ENCODE assay signal across 8 cellular contexts in the genomic region with DNA sequence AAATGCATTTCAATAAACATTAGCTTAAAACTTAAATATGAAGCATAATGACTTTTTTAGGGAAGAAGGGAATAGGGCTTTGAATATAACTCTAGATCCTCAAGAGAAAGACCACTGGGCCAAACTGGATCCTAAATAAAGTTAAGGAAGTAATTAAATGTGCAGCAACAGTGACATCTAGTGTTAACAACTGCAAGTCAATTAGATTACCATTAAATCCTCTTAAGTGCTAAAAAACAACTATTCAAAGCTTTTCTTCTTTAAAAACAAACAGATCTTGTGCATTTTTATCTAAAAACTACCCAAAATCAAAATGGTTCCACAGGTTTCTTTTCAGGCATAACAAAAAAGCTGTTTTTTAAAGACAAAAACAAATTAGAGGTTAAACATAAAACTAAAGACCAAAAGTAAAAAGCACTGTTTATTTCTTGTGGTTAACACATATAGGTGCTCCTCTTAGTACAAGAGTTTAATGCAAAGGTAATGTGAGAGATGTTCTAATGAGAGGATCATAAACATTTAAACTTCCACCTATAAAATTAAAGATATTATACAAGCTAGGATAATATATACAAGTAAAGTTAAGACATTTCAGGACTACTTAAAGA.
A peak's percentile ranks its signal among the peaks of the same experiment; 100 is the strongest.
DNase-seq lines count a peak whose midpoint lies in the region; ATAC-seq, FAIRE-seq and TF ChIP-seq lines count a peak whose summit lies in the region.

No MANE protein-coding gene starts in this region.

- H3K4me3 ChIP-seq in HFF-Myc (replicated peaks; ENCODE audit: low read depth, low read length) (no peak overlapping the region), GM12878 (no peak overlapping the region), subcutaneous abdominal adipose tissue (ENCODE audit: low read depth in 1 of 5, low read length in 5 of 5) (no peak overlapping the region)

- H3K4me3 Mint-ChIP-seq in immature natural killer cell: peak overlapping the region in 2 of 5 donors; percentile 9 to 11

- no peaks in the 10 kb centered on the region for H3K79me2 ChIP-seq in GM12878 (ENCODE audit: control insufficient read depth, insufficient read depth, low read length)

- H3K27ac ChIP-seq in GM12878 (ENCODE audit: control insufficient read depth, insufficient read depth) (no peak overlapping the region), subcutaneous abdominal adipose tissue (ENCODE audit: low read depth, low read length) (peak overlapping the region; percentile 38)

- RAD21 ChIA-PET in GM12878 (lab: Charles Lee; ENCODE audit: unreplicated experiment): interaction anchor here (0.6 to 4.3 kb wide), 80 partner anchors 7 to 732 kb away, joined by 3 to 114 read pairs (median 5); partner anchors contain the start of genes THADA and ZFP36L2

- no peak for TF ChIP-seq EP300 in GM12878 (IDR thresholded peaks at IDR 0.05; ENCODE audit: borderline replicate concordance in 1 of 2, control insufficient read depth in 1 of 2, low read depth in 2 of 2, low read length in 2 of 2)

- TF ChIP-seq CTCF in HFF-Myc (IDR thresholded peaks at IDR 0.05; ENCODE audit: low read depth, low read length, missing control alignments) (peak; percentile 27), GM12878 (IDR thresholded peaks at IDR 0.05 in 2 of 3, conservative IDR thresholded peaks at IDR 0.05 in 1 of 3; ENCODE audit: control insufficient read depth in 2 of 3, extremely low read depth in 1 of 3, insufficient read depth in 1 of 3, low read depth in 3 of 3, low read length in 3 of 3) (peak in 2 of 3 experiments; percentile 59 to 73; a peak in 5 of 6 replicates)

- H3K36me3 Mint-ChIP-seq in immature natural killer cell: peaks cover 4 to 15% (median 8%) of the 10 kb centered on the region in 3 donors

- BruUV-seq in GM12878 (replicated peaks; lab: Mats Ljungman, UMichigan): no TSS peak

- H3K9ac ChIP-seq in GM12878 (ENCODE audit: control insufficient read depth, insufficient read depth, low read length) (no peak overlapping the region), subcutaneous abdominal adipose tissue (ENCODE audit: low read length in 5 of 5) (peak overlapping the region in 1 of 5 donors; percentile 32)

- intact Hi-C loops in GM12878 (cut with micrococcal nuclease; ENCODE audit: unreplicated experiment): loop anchor here (1.0 to 10.0 kb wide), 7 partner anchors 82 to 656 kb away; no protein-coding TSS in a partner anchor

- no peaks in the 10 kb centered on the region for H3K9me3 ChIP-seq in GM12878 (replicated peaks; ENCODE audit: control insufficient read depth, insufficient read depth, low read length)
- H3K9me3 ChIP-seq in subcutaneous abdominal adipose tissue (ENCODE audit: control insufficient read depth in 5 of 5, low read length in 5 of 5): no peaks in the 10 kb centered on the region

- peaks cover 22% of the 10 kb centered on the region for H3K4me1 ChIP-seq in GM12878 (ENCODE audit: control insufficient read depth, insufficient read depth, low read length)
- peaks cover 0 to 42% (median 26%) of the 10 kb centered on the region in 5 donors for H3K4me1 ChIP-seq in subcutaneous abdominal adipose tissue (ENCODE audit: control insufficient read depth in 5 of 5, insufficient read depth in 5 of 5, low read length in 5 of 5)

- ATAC-seq in GM12878 (peak; percentile 34), GM21723 (IDR thresholded peaks at IDR 0.05; ENCODE audit: unreplicated experiment) (no peak)

- DNase-seq in Ammon's horn (ENCODE audit: low spot score) (peak; percentile 81), HFF-Myc (ENCODE audit: extremely low read depth, low read depth) (peak; percentile 78), NCI-H526 treated with DMSO at 0.1 percent for 48 hours (lab: John Stamatoyannopoulos, UW) (peak; percentile 39), GM12878 (ENCODE audit: low read depth, low spot score) (no peak), immature natural killer cell (peak; percentile 48 to 60 (median 57))
- DNase-seq in stimulated activated naive CD4-positive, alpha-beta T cell treated with Interleukin-2 at 50 U/mL for 16 hours (lab: John Stamatoyannopoulos, UW): no peak

- FAIRE-seq in GM12878 (lab: Jason Lieb, UNC): no peak

- peak overlapping the region in 3 of 6 donors; percentile 8 to 57 (median 33) for H3K27ac Mint-ChIP-seq in immature natural killer cell

- SMC1A ChIA-PET in GM12878 (lab: Charles Lee; ENCODE audit: uncharacterized antibody, unreplicated experiment): interaction anchor here (0.6 to 4.2 kb wide), 91 partner anchors 10 to 688 kb away, joined by 3 to 118 read pairs (median 4); partner anchors contain the start of genes THADA and ZFP36L2

- TF ChIP-seq POLR2A in GM12878 (IDR thresholded peaks at IDR 0.05; ENCODE audit: low read depth, low read length): no peak

- no peaks in the 10 kb centered on the region for H4K20me1 ChIP-seq in GM12878 (ENCODE audit: control insufficient read depth, insufficient read depth)

- H3K4me1 Mint-ChIP-seq in immature natural killer cell: peaks cover 12 to 24% of the 10 kb centered on the region in 2 donors

- peaks cover 0 to 2% of the 10 kb centered on the region in 2 experiments; a peak in 1 of 4 replicates for H3K36me3 ChIP-seq in GM12878 (ENCODE audit: control insufficient read depth in 2 of 2, insufficient read depth in 2 of 2, low read length in 1 of 2)
- peaks cover 0 to 3% (median 0%) of the 10 kb centered on the region in 5 donors for H3K36me3 ChIP-seq in subcutaneous abdominal adipose tissue (ENCODE audit: control insufficient read depth in 5 of 5, insufficient read depth in 5 of 5, low read length in 5 of 5)

- H3K27me3 Mint-ChIP-seq in immature natural killer cell (ENCODE audit: low read depth in 3 of 3): peaks cover 0 to 1% (median 0%) of the 10 kb centered on the region in 3 donors

- POLR2A ChIA-PET in GM12878 (lab: Charles Lee): interaction anchor here (0.5 to 3.1 kb wide), 12 partner anchors 59 to 536 kb away, joined by 3 to 15 read pairs (median 6); no protein-coding TSS in a partner anchor

- H3K9me3 Mint-ChIP-seq in immature natural killer cell: no peaks in the 10 kb centered on the region

- peak; percentile 76 for TF ChIP-seq RAD21 in GM12878 (IDR thresholded peaks at IDR 0.05; ENCODE audit: insufficient read depth, low read depth, low read length)

- in situ Hi-C loops in GM12878 (cut with MboI): loop anchor here (5.0 kb wide), 4 partner anchors 82 to 537 kb away; no protein-coding TSS in a partner anchor

- CTCF ChIA-PET in GM12878 (lab: Yijun Ruan, JAX): interaction anchor here (0.6 to 4.2 kb wide), 89 partner anchors 9 to 669 kb away, joined by 3 to 128 read pairs (median 5); partner anchors contain the start of gene ZFP36L2

- no peak overlapping the region for H3K4me2 ChIP-seq in GM12878 (ENCODE audit: control insufficient read depth, insufficient read depth)

- H2AFZ ChIP-seq in GM12878 (ENCODE audit: control insufficient read depth, low read depth, low read length): no peak overlapping the region

- H3K27me3 ChIP-seq in GM12878 (replicated peaks in 1 of 2; ENCODE audit: control insufficient read depth in 2 of 2, insufficient read depth in 2 of 2, low read length in 1 of 2): no peaks in the 10 kb centered on the region
- H3K27me3 ChIP-seq in subcutaneous abdominal adipose tissue (ENCODE audit: control insufficient read depth in 5 of 5, insufficient read depth in 4 of 5, low read length in 5 of 5): no peaks in the 10 kb centered on the region

TF ChIP-seq in GM12878, 131 proteins besides CTCF, POLR2A, EP300 and RAD21 (continues in another document):
- TF ChIP-seq ZNF24 (IDR thresholded peaks at IDR 0.05) (peak; percentile 52; the same call in 1 of the 2 replicates), TCF7 (IDR thresholded peaks at IDR 0.05; ENCODE audit: borderline replicate concordance) (no peak), HSF1 (IDR thresholded peaks at IDR 0.05; ENCODE audit: low read depth, low read length) (no peak), SPI1 (IDR thresholded peaks at IDR 0.05; ENCODE audit: borderline replicate concordance, insufficient read depth, low read depth, low read length) (no peak), POU2F2 (IDR thresholded peaks at IDR 0.05; ENCODE audit: borderline replicate concordance, low read depth, low read length) (no peak), SIX5 (IDR thresholded peaks at IDR 0.05; ENCODE audit: low read depth, low read length, severe bottlenecking) (no peak), KLF5 (IDR thresholded peaks at IDR 0.05; ENCODE audit: partially characterized antibody) (no peak), RUNX3 (IDR thresholded peaks at IDR 0.05; ENCODE audit: low read length) (peak; percentile 15; the same call in 1 of the 2 replicates), TBL1XR1 (IDR thresholded peaks at IDR 0.05; ENCODE audit: low read depth, low read length) (no peak), HDGF (IDR thresholded peaks at IDR 0.05) (no peak), ZSCAN29 (IDR thresholded peaks at IDR 0.05) (no peak)

Comparison
In these comparisons a context has a peak if more than half of its experiments do, and no peak if none do; other contexts are left out.
1. DNase-seq: peak in Ammon's horn (single experiment), HFF-Myc (single experiment), NCI-H526 treated with DMSO at 0.1 percent for 48 hours (single experiment) and immature natural killer cell (3 of 3); none in GM12878 (single experiment) and stimulated activated naive CD4-positive, alpha-beta T cell treated with Interleukin-2 at 50 U/mL for 16 hours (single experiment).